Comparison of ENCODE assay signal across 8 cellular contexts in the genomic region with DNA sequence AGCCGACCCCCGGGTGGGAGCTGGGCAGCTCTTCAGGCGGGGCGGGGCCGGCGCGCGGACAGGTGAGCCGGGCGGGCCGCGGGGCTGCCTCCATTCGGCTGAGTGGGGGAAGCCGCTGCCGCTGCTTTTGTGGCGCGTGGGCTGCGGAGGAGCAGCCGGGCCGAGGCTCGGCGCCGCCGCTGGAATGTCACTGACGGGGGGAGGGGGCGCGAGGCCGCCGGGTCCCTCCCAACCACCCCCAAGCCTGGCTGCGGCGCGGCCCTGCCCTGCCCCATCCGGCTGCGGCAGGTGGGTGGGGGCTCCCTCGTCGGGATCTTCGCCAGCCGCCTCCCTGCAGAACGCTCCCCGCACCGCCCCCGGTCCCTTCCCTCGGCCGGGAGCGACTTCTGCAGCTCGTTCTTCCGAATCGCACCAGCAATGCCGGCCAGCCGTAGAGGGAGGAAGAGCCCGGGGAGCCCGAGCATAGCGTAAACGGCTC. TPM values are rescaled to one million over a fixed set of nuclear protein-coding genes. Genes with fewer than 3 reads are reported as not detected.
DNase-seq lines count a peak whose midpoint lies in the region; ATAC-seq, FAIRE-seq and TF ChIP-seq lines count a peak whose summit lies in the region.

No MANE protein-coding gene starts in this region.

- H3K27me3 ChIP-seq in small intestine (ENCODE audit: control insufficient read depth in 2 of 2, insufficient read depth in 2 of 2, low read length in 2 of 2), result no peaks in the 10 kb centered on the region

- TF ChIP-seq CTCF in astrocyte of the spinal cord (IDR thresholded peaks at IDR 0.05; ENCODE audit: low read depth, low read length), result no peak

- peak overlapping the region; percentile 68 for H3K4me3 ChIP-seq in astrocyte of the spinal cord (ENCODE audit: low read depth, low read length)
- H3K4me3 ChIP-seq in small intestine (ENCODE audit: low read depth in 1 of 2, low read length in 2 of 2), result peak overlapping the region; percentile 87 to 97

- ATAC-seq in GM18520 (IDR thresholded peaks at IDR 0.05; ENCODE audit: unreplicated experiment) (peak; percentile 21), HG03066 (IDR thresholded peaks at IDR 0.05; ENCODE audit: low read depth, unreplicated experiment) (peak; percentile 32)

- FAIRE-seq in small intestine (lab: Jason Lieb, UNC), result no peak

- 0 to 1% (median 1%) methylated on average over 18 to 54 of the region's 54 CpGs for WGBS in small intestine, 3 donors

- DNase-seq in AML-193 (lab: John Stamatoyannopoulos, UW), result peak; percentile 17
- DNase-seq in OCI-M1 (lab: John Stamatoyannopoulos, UW), result peak; percentile 30
- peak; percentile 30 for DNase-seq in astrocyte of the spinal cord (ENCODE audit: low read depth, low spot score)
- peak; percentile 43 for DNase-seq in inferior parietal cortex (ENCODE audit: extremely low spot score)
- peak; percentile 53 for DNase-seq in small intestine
- no peak for DNase-seq in T1000 (lab: John Stamatoyannopoulos, UW)

- peak overlapping the region; percentile 88 to 98 for H3K27ac ChIP-seq in small intestine (ENCODE audit: low read depth in 1 of 2, low read length in 1 of 2)

- peaks cover 4 to 13% of the 10 kb centered on the region in 2 donors for H3K4me1 ChIP-seq in small intestine (ENCODE audit: control insufficient read depth in 2 of 2, insufficient read depth in 1 of 2, low read depth in 1 of 2, low read length in 1 of 2)

- no peaks in the 10 kb centered on the region for H3K36me3 ChIP-seq in small intestine (ENCODE audit: control insufficient read depth in 2 of 2, insufficient read depth in 2 of 2, low read length in 2 of 2)

- in situ Hi-C loops in astrocyte of the spinal cord (cut with HindIII; ENCODE audit: low sequenced_read_pairs), result no loop called here

- H3K9me3 ChIP-seq in small intestine (ENCODE audit: control insufficient read depth, low read depth), result no peaks in the 10 kb centered on the region

RNA-seq across cellular contexts. Expression of gene SPTAN1, which starts 0.4 kb away (rescaled TPM):
- polyA plus RNA-seq in small intestine, result 100 to 1,000 TPM in 2 of 3 donors, 10 to 100 TPM in 1; 98.1 to 154 (median 150) TPM

RNA-seq across cellular contexts. Expression of gene GLE1, which starts 48.3 kb away (rescaled TPM):
- polyA plus RNA-seq in small intestine, result 10 to 100 TPM; 17.8 to 21.2 (median 21.0) TPM
